Comparison of ENCODE assay signal across 13 cellular contexts in the genomic region with DNA sequence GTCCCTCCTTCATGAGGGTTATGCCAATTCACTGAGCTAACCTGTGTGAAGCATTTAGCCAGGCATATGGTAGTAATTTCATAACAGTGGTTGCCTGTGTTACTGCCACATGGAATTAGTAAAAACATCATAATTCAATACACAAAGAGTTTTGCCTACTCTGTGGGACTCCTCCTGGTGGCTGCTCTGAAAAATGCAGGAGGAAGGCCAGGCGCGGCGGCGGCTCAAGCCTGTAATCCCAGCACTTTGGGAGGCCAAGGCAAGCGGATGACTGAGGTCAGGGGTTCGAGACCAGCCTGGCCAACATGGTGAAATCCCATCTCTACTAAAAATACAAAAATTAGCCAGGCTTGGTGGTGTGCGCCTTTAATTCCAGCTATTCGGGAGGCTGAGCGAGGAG.
A peak's percentile ranks its signal among the peaks of the same experiment; 100 is the strongest.
DNase-seq lines count a peak whose midpoint lies in the region; ATAC-seq, FAIRE-seq and TF ChIP-seq lines count a peak whose summit lies in the region.
"Had no signal": no experiment of that assay in that cellular context is flagged by ENCODE, and none has a peak within 500 bp of the region (broad histone marks: within the 10 kb centered on the region; RNA-seq: fewer than 3 reads in every experiment).

No MANE protein-coding gene starts in this region.

- CTCF ChIA-PET in H1 (lab: Charles Lee; ENCODE audit: partially characterized antibody) = interaction anchor here (0.6 to 2.9 kb wide), 23 partner anchors 9 to 466 kb away, joined by 3 to 16 read pairs (median 5); no protein-coding TSS in a partner anchor

- H3K4me1 ChIP-seq in DND-41 (ENCODE audit: insufficient read depth, low read length) = no peaks in the 10 kb centered on the region
- H3K4me1 ChIP-seq in H1 (replicated peaks in 1 of 4; ENCODE audit: control insufficient read depth in 3 of 4, insufficient read depth in 4 of 4, low read length in 3 of 4) = peaks cover 0 to 5% (median 3%) of the 10 kb centered on the region in 4 experiments; a peak in 2 of 7 replicates

- H2BK20ac ChIP-seq in H1 (ENCODE audit: low read length) = peak overlapping the region; percentile 65; the same call in 1 of the 2 replicates

- H3K79me2 ChIP-seq in DND-41 (ENCODE audit: insufficient read depth, low read length) (no peaks in the 10 kb centered on the region), H1 (ENCODE audit: control insufficient read depth in 1 of 2, insufficient read depth in 2 of 2, low read length in 2 of 2) (no peaks in the 10 kb centered on the region)

- TF ChIP-seq RAD21 in H1 (IDR thresholded peaks at IDR 0.05 in 1 of 2, conservative IDR thresholded peaks at IDR 0.05 in 1 of 2; ENCODE audit: low read depth in 2 of 2, low read length in 2 of 2) = peak; percentile 41 to 56

- H3K4me3 ChIP-seq in DND-41 (ENCODE audit: low read depth in 1 of 2, low read length in 2 of 2) (no peak overlapping the region), LNCaP clone FGC (ENCODE audit: low read depth, low read length) (no peak overlapping the region), H1 (ENCODE audit: extremely low read depth in 1 of 4, insufficient read depth in 2 of 4, low read depth in 3 of 4, low read length in 4 of 4) (no peak overlapping the region)

- H3K9me3 ChIP-seq in DND-41 (ENCODE audit: insufficient read depth, low read length, severe bottlenecking) = no peaks in the 10 kb centered on the region
- no peaks in the 10 kb centered on the region for H3K9me3 ChIP-seq in H1 (ENCODE audit: insufficient read depth in 2 of 2, low read depth in 1 of 2, low read length in 1 of 2)

- no peak overlapping the region for H3K56ac ChIP-seq in H1 (replicated peaks; ENCODE audit: insufficient read length, low read depth, low read length)

- DNase-seq in DND-41 = peak; percentile 5
- DNase-seq in LNCaP clone FGC (ENCODE audit: low read depth) = no peak
- peak in 1 of 2 experiments; percentile 66 for DNase-seq in H1 (ENCODE audit: low read depth in 1 of 2, low spot score in 2 of 2)
- no peak for DNase-seq in activated CD4-positive, CD25-positive, alpha-beta regulatory T cell (lab: John Stamatoyannopoulos, UW)
- no peak for DNase-seq in ACHN
- no peak for DNase-seq in activated naive CD4-positive, alpha-beta T cell (lab: John Stamatoyannopoulos, UW)
- DNase-seq: activated gamma-delta T cell; effector memory CD8-positive, alpha-beta T cell; NCI-H2029; stimulated activated CD4-positive, alpha-beta T cell treated with anti-CD3 and anti-CD28 coated beads, Interleukin-4, amount 100 ng/mL, for 4 hours; stimulated activated naive CD8-positive, alpha-beta T cell treated with anti-CD3 and anti-CD28 coated beads, Interleukin-15, Interleukin-2, amounts not matched to agents 100 U/mL and 50 U/mL, for 24 hours had no signal

- H3K36me3 ChIP-seq in DND-41 (ENCODE audit: insufficient read depth, low read length) (no peaks in the 10 kb centered on the region), H1 (ENCODE audit: control insufficient read depth in 2 of 4, insufficient read depth in 4 of 4, low read length in 3 of 4) (no peaks in the 10 kb centered on the region)

- no peak overlapping the region for H4K5ac ChIP-seq in H1 (ENCODE audit: insufficient read length, low read depth, low read length)

- no peak for TF ChIP-seq POLR2A in H1 (IDR thresholded peaks at IDR 0.05; ENCODE audit: control extremely low read depth in 1 of 2, low read depth in 2 of 2, low read length in 2 of 2)

- H3K14ac ChIP-seq in H1 (ENCODE audit: insufficient read length) = no peak overlapping the region

- ATAC-seq in DND-41 (ENCODE audit: insufficient read depth, low read depth) = no peak
- no peak for ATAC-seq in HG03135 (IDR thresholded peaks at IDR 0.05; ENCODE audit: unreplicated experiment)
- ATAC-seq: effector memory CD8-positive, alpha-beta T cell; stimulated activated naive CD8-positive, alpha-beta T cell treated with anti-CD3 and anti-CD28 coated beads, Interleukin-15, Interleukin-2, amounts not matched to agents 100 U/mL and 50 U/mL, for 24 hours had no signal

- TF ChIP-seq EP300 in H1 (IDR thresholded peaks at IDR 0.05; ENCODE audit: borderline replicate concordance in 1 of 2, low read depth in 2 of 2, low read length in 2 of 2) = no peak

- H3K9ac ChIP-seq in DND-41 (ENCODE audit: low read depth, low read length) = no peak overlapping the region
- H3K9ac ChIP-seq in H1 (replicated peaks in 1 of 4; ENCODE audit: extremely low read depth in 1 of 4, low read depth in 3 of 4, low read length in 3 of 4) = no peak overlapping the region

- no peak overlapping the region for H4K91ac ChIP-seq in H1 (replicated peaks; ENCODE audit: insufficient read length, low read length)

- in situ Hi-C loops in ACHN (cut with HindIII; ENCODE audit: low pct_ligation_motif_present, low pct_unique_long_range_greater_than_20kb, low sequenced_read_pairs) = no loop called here

- H3K4ac ChIP-seq in H1 (replicated peaks; ENCODE audit: insufficient read length, low read depth, low read length) = no peak overlapping the region

- no peak for FAIRE-seq in H1 (lab: Jason Lieb, UNC)

- H3K23ac ChIP-seq in H1 (ENCODE audit: insufficient read length) = no peak overlapping the region

- H3K27me3 ChIP-seq in DND-41 (ENCODE audit: insufficient read depth, low read length, poor library complexity) (no peaks in the 10 kb centered on the region), H1 (replicated peaks in 1 of 4; ENCODE audit: control insufficient read depth in 3 of 4, extremely low read depth in 1 of 4, insufficient read depth in 3 of 4, low read length in 3 of 4) (no peaks in the 10 kb centered on the region)

- H4K20me1 ChIP-seq in DND-41 (ENCODE audit: insufficient read depth, low read length) (no peaks in the 10 kb centered on the region), H1 (replicated peaks in 1 of 2; ENCODE audit: control insufficient read depth in 1 of 2, insufficient read depth in 2 of 2, low read length in 2 of 2) (no peaks in the 10 kb centered on the region)

- no peaks in the 10 kb centered on the region for H3K79me1 ChIP-seq in H1 (ENCODE audit: low read depth, low read length)

- peak overlapping the region; percentile 70; the same call in 1 of the 2 replicates for H2AK5ac ChIP-seq in H1 (ENCODE audit: low read depth, low read length)

- no peak overlapping the region for H3K4me2 ChIP-seq in DND-41 (ENCODE audit: insufficient read depth, low read length)
- no peak overlapping the region for H3K4me2 ChIP-seq in H1 (ENCODE audit: insufficient read depth in 1 of 2, low read depth in 2 of 2, low read length in 2 of 2)

- H2BK15ac ChIP-seq in H1 (ENCODE audit: low read length) = peak overlapping the region; percentile 93; the same call in 1 of the 2 replicates

- TF ChIP-seq CTCF in 22Rv1 (IDR thresholded peaks at IDR 0.05) = peak; percentile 60
- peak; percentile 36 for TF ChIP-seq CTCF in DND-41 (IDR thresholded peaks at IDR 0.05; ENCODE audit: borderline replicate concordance, extremely low read depth, low read length, poor library complexity, severe bottlenecking)
- TF ChIP-seq CTCF in LNCaP clone FGC (IDR thresholded peaks at IDR 0.05; ENCODE audit: control insufficient read depth, extremely low read depth, insufficient read depth) = peak; percentile 28; the same call in 1 of the 2 replicates
- peak; percentile 41 to 59 (median 53) for TF ChIP-seq CTCF in H1 (IDR thresholded peaks at IDR 0.05; ENCODE audit: control extremely low read depth in 1 of 3, insufficient read depth in 1 of 3, low read depth in 1 of 3, low read length in 3 of 3)

- WGBS in H1 (ENCODE audit: extremely low coverage in 1 of 2, insufficient coverage in 1 of 2, insufficient read length in 1 of 2, insufficient replicate concordance in 2 of 2, low coverage in 1 of 2, low lambda C conversion rate in 2 of 2, missing lambda C conversion rate in 1 of 2), 2 experiments = 89% methylated on average over 9 of the region's 9 CpGs; no CpG with 5 or more reads in 1 of the 2 experiments

- H2AFZ ChIP-seq in DND-41 (ENCODE audit: low read depth, low read length) (no peak overlapping the region), H1 (ENCODE audit: low read length) (peak overlapping the region; percentile 77)

- H2BK12ac ChIP-seq in H1 (ENCODE audit: low read depth, low read length) = no peak overlapping the region

- H3K18ac ChIP-seq in H1 (ENCODE audit: extremely low read depth, low read length) = no peak overlapping the region

- H4K8ac ChIP-seq in H1 (ENCODE audit: extremely low read depth, insufficient read depth, low read length) = no peak overlapping the region

- POLR2A ChIA-PET in H1 (lab: Charles Lee; ENCODE audit: partially characterized antibody) = no interaction called here

- H2BK5ac ChIP-seq in H1 (ENCODE audit: low read depth, low read length) = no peak overlapping the region; the same call in 1 of the 2 replicates

- H2BK120ac ChIP-seq in H1 (replicated peaks; ENCODE audit: low read depth, low read length) = no peak overlapping the region

- H3K27ac ChIP-seq in 22Rv1 = no peak overlapping the region
- no peak overlapping the region for H3K27ac ChIP-seq in DND-41 (ENCODE audit: low read length)
- H3K27ac ChIP-seq in H1 (ENCODE audit: low read depth, low read length) = no peak overlapping the region

- H3K23me2 ChIP-seq in H1 (ENCODE audit: low read depth, low read length) = no peaks in the 10 kb centered on the region

TF ChIP-seq in H1, 55 proteins besides CTCF, POLR2A, EP300 and RAD21:
- TF ChIP-seq SP2 (IDR thresholded peaks at IDR 0.05; ENCODE audit: low read length) (no peak), JUND (IDR thresholded peaks at IDR 0.05; ENCODE audit: low read length) (no peak)
